1 cellular context compared by ENCODE assay signal in the genomic region with DNA sequence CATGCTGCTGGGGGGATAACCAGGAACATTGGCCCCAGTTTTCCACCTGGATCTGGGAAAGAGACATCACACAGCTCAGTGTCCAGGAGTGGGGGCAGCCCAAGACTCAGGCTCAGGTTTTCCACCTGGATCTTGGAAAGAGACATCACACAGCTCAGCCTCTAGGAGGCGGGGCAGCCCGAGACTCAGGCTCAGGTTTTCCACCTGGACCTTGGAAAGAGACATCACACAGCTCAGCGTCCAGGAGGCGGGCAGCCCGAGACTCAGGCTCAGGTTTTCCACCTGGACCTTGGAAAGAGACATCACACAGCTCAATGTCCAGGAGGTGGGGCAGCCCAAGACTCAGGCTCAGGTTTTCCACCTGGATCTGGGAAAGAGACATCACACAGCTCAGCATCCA.
TF ChIP-seq lines count a peak whose summit lies in the region.

No MANE protein-coding gene starts in this region.

TF ChIP-seq in SK-N-SH, 30 proteins besides CTCF, POLR2A, EP300 and RAD21 (continued from another document):
- TF ChIP-seq YY1 (IDR thresholded peaks at IDR 0.05; ENCODE audit: low read depth) (no peak), NRF1 (IDR thresholded peaks at IDR 0.05; ENCODE audit: low read depth, low read length) (no peak), GABPA (IDR thresholded peaks at IDR 0.05; ENCODE audit: low read depth) (no peak), ZBTB33 (IDR thresholded peaks at IDR 0.05; ENCODE audit: borderline replicate concordance, low read depth) (no peak), RXRA (IDR thresholded peaks at IDR 0.05; ENCODE audit: borderline replicate concordance, low read depth) (no peak), USF2 (IDR thresholded peaks at IDR 0.05; ENCODE audit: borderline replicate concordance, low read depth, low read length) (no peak), PBX3 (IDR thresholded peaks at IDR 0.05) (no peak)
- TF ChIP-seq, protein P1, sequence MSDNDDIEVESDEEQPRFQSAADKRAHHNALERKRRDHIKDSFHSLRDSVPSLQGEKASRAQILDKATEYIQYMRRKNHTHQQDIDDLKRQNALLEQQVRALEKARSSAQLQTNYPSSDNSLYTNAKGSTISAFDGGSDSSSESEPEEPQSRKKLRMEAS (IDR thresholded peaks at IDR 0.05; ENCODE audit: low read depth) = no peak
